32 cellular contexts compared by ENCODE assay signal in genomic region chr5:56705217-56705616, GRCh38.
DNase-seq lines count a peak whose midpoint lies in the region; ATAC-seq and TF ChIP-seq lines count a peak whose summit lies in the region.
"Had no signal": no experiment of that assay in that cellular context is flagged by ENCODE, and none has a peak within 500 bp of the region (broad histone marks: within the 10 kb centered on the region; RNA-seq: fewer than 3 reads in every experiment).

No MANE protein-coding gene starts in this region.

- no peaks in the 10 kb centered on the region for H3K27me3 Mint-ChIP-seq in stimulated activated memory B cell treated with anti-CD40 and anti-IgM and Interleukin-4, amounts not matched to agents 10 μg/mL and 1 μg/mL and 100 μg/mL, for 72 hours

- TF ChIP-seq CTCF in OCI-LY7 (conservative IDR thresholded peaks at IDR 0.05; ENCODE audit: low read length) (no peak), RWPE1 (conservative IDR thresholded peaks at IDR 0.05; ENCODE audit: low read depth) (no peak)

- H3K4me3 Mint-ChIP-seq in stimulated activated memory B cell treated with anti-CD40 and anti-IgM and Interleukin-4, amounts not matched to agents 10 μg/mL and 1 μg/mL and 100 μg/mL, for 72 hours: no peak overlapping the region
- H3K4me3 Mint-ChIP-seq: activated CD4-positive, alpha-beta memory T cell treated with anti-CD3 and anti-CD28 coated beads, Interleukin-2, amount 10 ng/mL, durations not matched to agents 7 days and 5 days; activated naive CD4-positive, alpha-beta T cell treated with anti-CD3 and anti-CD28 coated beads, Interleukin-2, amount 10 ng/mL, durations not matched to agents 7 days and 5 days; activated T-helper 1 cell treated with anti-CD3 and anti-CD28 coated beads, Interleukin-12 subunit alpha, Interleukin-12 subunit beta, Interleukin-2, Interleukin-4 antibody, amounts not matched to agents 30 ng/mL and 10 ng/mL and 1 ng/mL, durations not matched to agents 14 hours and 24 hours and 36 hours; CD14-positive monocyte; natural killer cell treated with Interleukin-12 subunit alpha and Interleukin-12 subunit beta and Interleukin-15 and Interleukin-18, amount 100 ng/mL, for 72 hours; stimulated activated effector memory CD8-positive, alpha-beta T cell treated with anti-CD3 and anti-CD28 coated beads, Interleukin-12 subunit alpha, Interleukin-12 subunit beta, amount 100 ng/mL, for 72 hours; T-helper 2 cell treated with Interferon-gamma antibody and Interleukin-4, amounts not matched to agents 5 μg/mL and 100 μg/mL, for 36 hours had no signal

- H3K36me3 ChIP-seq in OCI-LY7 (ENCODE audit: insufficient read depth, low read length): no peaks in the 10 kb centered on the region
- H3K36me3 ChIP-seq: colonic mucosa, Peyer's patch had no signal

- no peak overlapping the region for H3K4me3 ChIP-seq in OCI-LY7 (ENCODE audit: low read depth, low read length, poor library complexity, severe bottlenecking)
- H3K4me3 ChIP-seq: colonic mucosa, K562, Peyer's patch had no signal

- BruUV-seq in OCI-LY7 (replicated peaks; lab: Mats Ljungman, UMichigan): no TSS peak

- H3K36me3 Mint-ChIP-seq in stimulated activated memory B cell treated with anti-CD40 and anti-IgM and Interleukin-4, amounts not matched to agents 10 μg/mL and 1 μg/mL and 100 μg/mL, for 72 hours: peaks cover 4% of the 10 kb centered on the region
- H3K36me3 Mint-ChIP-seq: natural killer cell treated with Interleukin-12 subunit alpha and Interleukin-12 subunit beta and Interleukin-15 and Interleukin-18, amount 100 ng/mL, for 72 hours; stimulated activated effector memory CD8-positive, alpha-beta T cell treated with anti-CD3 and anti-CD28 coated beads, Interleukin-12 subunit alpha, Interleukin-12 subunit beta, amount 100 ng/mL, for 72 hours had no signal

- CTCF ChIA-PET in OCI-LY7 (lab: Charles Lee; ENCODE audit: unreplicated experiment) (interaction anchor here (0.7 kb wide), 1 partner anchor 18 kb away, joined by 3 read pairs; no protein-coding TSS in a partner anchor), RWPE1 (lab: Yijun Ruan, JAX) (no interaction called here)

- peaks cover 19% of the 10 kb centered on the region for H3K4me1 ChIP-seq in OCI-LY7 (ENCODE audit: insufficient read depth, low read length, poor library complexity, severe bottlenecking)
- H3K4me1 ChIP-seq: colonic mucosa had no signal

- H3K27ac ChIP-seq in OCI-LY7 (ENCODE audit: low read depth, low read length, poor library complexity, severe bottlenecking): no peak overlapping the region
- H3K27ac ChIP-seq in RWPE1: no peak overlapping the region
- H3K27ac ChIP-seq: colonic mucosa, Peyer's patch had no signal

- H3K79me2 ChIP-seq in OCI-LY7 (ENCODE audit: insufficient read depth, low read depth, low read length): no peaks in the 10 kb centered on the region

- DNase-seq in NCI-H187 treated with DMSO at 0.1 percent for 48 hours (lab: John Stamatoyannopoulos, UW) (peak; percentile 15), NCI-H187 (lab: John Stamatoyannopoulos, UW) (no peak), NCI-H146 treated with DMSO at 0.1 percent for 48 hours (lab: John Stamatoyannopoulos, UW; ENCODE audit: unreplicated experiment) (peak; percentile 18), OCI-LY7 (ENCODE audit: low spot score) (no peak), RWPE1 (ENCODE audit: low spot score) (no peak), left cardiac atrium (no peak)
- DNase-seq: 8988T; activated CD4-positive, alpha-beta memory T cell treated with anti-CD3 and anti-CD28 coated beads, Interleukin-2, amount 10 ng/mL, durations not matched to agents 7 days and 5 days; activated CD8-positive, alpha-beta memory T cell treated with anti-CD3 and anti-CD28 coated beads, Interleukin-2, amount 50 U/mL, for 48 hours; activated naive CD4-positive, alpha-beta T cell treated with anti-CD3 and anti-CD28 coated beads, Interleukin-2, amount 10 ng/mL, durations not matched to agents 7 days and 5 days; amygdala; Calu3; colonic mucosa; effector CD8-positive, alpha-beta T cell; EL; H7; hippocampal formation; NCI-H1105; NCI-H2081 treated with DMSO at 0.1 percent for 48 hours; NK-92 treated with Interleukin-12 subunit alpha and Interleukin-12 subunit beta, amount 100 ng/mL, for 24 hours; Peyer's patch; SHP77 treated with DMSO at 0.1 percent for 48 hours; substantia nigra; trophoblast cell had no signal

- H3K4me1 Mint-ChIP-seq in stimulated activated memory B cell treated with anti-CD40 and anti-IgM and Interleukin-4, amounts not matched to agents 10 μg/mL and 1 μg/mL and 100 μg/mL, for 72 hours: peaks cover 48% of the 10 kb centered on the region
- H3K4me1 Mint-ChIP-seq: stimulated activated effector memory CD8-positive, alpha-beta T cell treated with anti-CD3 and anti-CD28 coated beads, Interleukin-12 subunit alpha, Interleukin-12 subunit beta, amount 100 ng/mL, for 72 hours had no signal

- H4K20me1 ChIP-seq in OCI-LY7 (ENCODE audit: insufficient read depth, low read length): no peaks in the 10 kb centered on the region

- no peaks in the 10 kb centered on the region for H3K9me3 Mint-ChIP-seq in stimulated activated memory B cell treated with anti-CD40 and anti-IgM and Interleukin-4, amounts not matched to agents 10 μg/mL and 1 μg/mL and 100 μg/mL, for 72 hours
- H3K9me3 Mint-ChIP-seq: natural killer cell treated with Interleukin-12 subunit alpha and Interleukin-12 subunit beta and Interleukin-15 and Interleukin-18, amount 100 ng/mL, for 72 hours; stimulated activated effector memory CD8-positive, alpha-beta T cell treated with anti-CD3 and anti-CD28 coated beads, Interleukin-12 subunit alpha, Interleukin-12 subunit beta, amount 100 ng/mL, for 72 hours had no signal

- no peaks in the 10 kb centered on the region for H3K9me2 ChIP-seq in OCI-LY7 (ENCODE audit: insufficient read depth, low read length)

- 0 out of 2 replicates have a peak overlapping the region, but pooled peaks have one; percentile 20 for H2AFZ ChIP-seq in OCI-LY7 (ENCODE audit: low read length)

- ATAC-seq in stimulated activated memory B cell treated with anti-CD40 and anti-IgM and Interleukin-4, amounts not matched to agents 10 μg/mL and 1 μg/mL and 100 μg/mL, for 72 hours: no peak
- ATAC-seq in left cardiac atrium (no peak), HG03354 (IDR thresholded peaks at IDR 0.05; ENCODE audit: poor library complexity, severe bottlenecking, unreplicated experiment) (no peak)
- ATAC-seq: K562; natural killer cell treated with Interleukin-12 subunit alpha and Interleukin-12 subunit beta and Interleukin-15 and Interleukin-18, amount 100 ng/mL, for 72 hours; stimulated activated effector memory CD8-positive, alpha-beta T cell treated with anti-CD3 and anti-CD28 coated beads, Interleukin-12 subunit alpha, Interleukin-12 subunit beta, amount 100 ng/mL, for 72 hours had no signal

- intact Hi-C loops in OCI-LY7 (cut with micrococcal nuclease; ENCODE audit: unreplicated experiment): no loop called here
- intact Hi-C loops in left cardiac atrium (cut with DNase I): no loop called here

- POLR2A ChIA-PET in OCI-LY7 (lab: Charles Lee): interaction anchor here (0.6 to 1.8 kb wide), 7 partner anchors 7 to 114 kb away, joined by 3 to 5 read pairs (median 3); no protein-coding TSS in a partner anchor
- POLR2A ChIA-PET in RWPE1 (lab: Yijun Ruan, JAX; ENCODE audit: low non-redundant PET): no interaction called here

- H3K9me3 ChIP-seq in OCI-LY7 (ENCODE audit: low read length): 0 out of 2 replicates have a peak, but pooled peaks cover 3% of the 10 kb centered on the region
- H3K9me3 ChIP-seq: colonic mucosa, Peyer's patch had no signal

- no peak overlapping the region for H3K4me2 ChIP-seq in OCI-LY7 (ENCODE audit: low read length)

- peak overlapping the region; percentile 47 for H3K27ac Mint-ChIP-seq in stimulated activated memory B cell treated with anti-CD40 and anti-IgM and Interleukin-4, amounts not matched to agents 10 μg/mL and 1 μg/mL and 100 μg/mL, for 72 hours
- H3K27ac Mint-ChIP-seq: activated CD4-positive, alpha-beta memory T cell treated with anti-CD3 and anti-CD28 coated beads, Interleukin-2, amount 10 ng/mL, durations not matched to agents 7 days and 5 days; activated naive CD4-positive, alpha-beta T cell treated with anti-CD3 and anti-CD28 coated beads, Interleukin-2, amount 10 ng/mL, durations not matched to agents 7 days and 5 days; activated T-helper 1 cell treated with anti-CD3 and anti-CD28 coated beads, Interleukin-12 subunit alpha, Interleukin-12 subunit beta, Interleukin-2, Interleukin-4 antibody, amounts not matched to agents 30 ng/mL and 10 ng/mL and 1 ng/mL, durations not matched to agents 14 hours and 24 hours and 36 hours; CD14-positive monocyte; natural killer cell treated with Interleukin-12 subunit alpha and Interleukin-12 subunit beta and Interleukin-15 and Interleukin-18, amount 100 ng/mL, for 72 hours; stimulated activated effector memory CD8-positive, alpha-beta T cell treated with anti-CD3 and anti-CD28 coated beads, Interleukin-12 subunit alpha, Interleukin-12 subunit beta, amount 100 ng/mL, for 72 hours; T-helper 2 cell treated with Interferon-gamma antibody and Interleukin-4, amounts not matched to agents 5 μg/mL and 100 μg/mL, for 36 hours had no signal

Comparison
In these comparisons a context has a peak if more than half of its experiments do, and no peak if none do; other contexts are left out.
1. DNase-seq: peak in NCI-H187 treated with DMSO at 0.1 percent for 48 hours (single experiment) and NCI-H146 treated with DMSO at 0.1 percent for 48 hours (single experiment); none in NCI-H187 (0 of 2), OCI-LY7 (single experiment), RWPE1 (single experiment) and left cardiac atrium (single experiment).